9 cellular contexts compared by ENCODE assay signal in genomic region chr12:108858399-108859074, GRCh38. TPM values are rescaled to one million over a fixed set of nuclear protein-coding genes. Genes with fewer than 3 reads are reported as not detected.
DNase-seq lines count a peak whose midpoint lies in the region; ATAC-seq, FAIRE-seq and TF ChIP-seq lines count a peak whose summit lies in the region.
"Had no signal": no experiment of that assay in that cellular context is flagged by ENCODE, and none has a peak within 500 bp of the region (broad histone marks: within the 10 kb centered on the region; RNA-seq: fewer than 3 reads in every experiment).

No MANE protein-coding gene starts in this region.

- peaks cover 0 to 10% (median 0%) of the 10 kb centered on the region in 12 donors for H3K9me3 ChIP-seq in heart left ventricle
- no peaks in the 10 kb centered on the region; the same call in 1 of the 2 replicates for H3K9me3 ChIP-seq in K562 (replicated peaks; ENCODE audit: control insufficient read depth, insufficient read depth, low read depth, low read length)

- no peaks in the 10 kb centered on the region for H3K27me3 ChIP-seq in heart left ventricle
- H3K27me3 ChIP-seq in K562 (ENCODE audit: control insufficient read depth in 2 of 2, insufficient read depth in 2 of 2, low read length in 2 of 2): peaks cover 0 to 6% of the 10 kb centered on the region in 2 experiments; a peak in 1 of 5 replicates

- in situ Hi-C loops in K562 (cut with MboI): no loop called here

- TF ChIP-seq POLR2A in heart left ventricle (IDR thresholded peaks at IDR 0.05) (no peak), K562 (conservative IDR thresholded peaks at IDR 0.05) (no peak)

- H3K9ac ChIP-seq in K562 (ENCODE audit: insufficient read depth in 1 of 2, low read depth in 2 of 2, low read length in 2 of 2): peak overlapping the region in 1 of 2 experiments; percentile 83; a peak in 2 of 4 replicates

- peaks cover 38% of the 10 kb centered on the region for H3K4me1 Mint-ChIP-seq in mesothelial cell of epicardium

- POLR2A ChIA-PET in K562 (lab: Yijun Ruan, JAX): interaction anchor here (0.7 to 1.7 kb wide), 5 partner anchors 9 to 139 kb away, joined by 3 to 6 read pairs (median 3); no protein-coding TSS in a partner anchor

- H3K36me3 ChIP-seq in heart left ventricle: no peaks in the 10 kb centered on the region
- H3K36me3 ChIP-seq in K562 (ENCODE audit: control insufficient read depth, insufficient read depth, low read length): no peaks in the 10 kb centered on the region; the same call in 2 of the 3 replicates
- H3K36me3 ChIP-seq in urinary bladder (ENCODE audit: insufficient read depth): no peaks in the 10 kb centered on the region

- H3K27ac Mint-ChIP-seq in mesothelial cell of epicardium: peak overlapping the region; percentile 80

- no peak for FAIRE-seq in K562 (lab: Jason Lieb, UNC)
- FAIRE-seq: GM18507 had no signal

- no peak for ATAC-seq in heart left ventricle
- ATAC-seq in K562: no peak
- ATAC-seq in HG02610 (IDR thresholded peaks at IDR 0.05; ENCODE audit: unreplicated experiment): no peak
- ATAC-seq in HG03139 (IDR thresholded peaks at IDR 0.05; ENCODE audit: unreplicated experiment): no peak

- no peak for TF ChIP-seq RAD21 in K562 (CRISPR knock-in tag; conservative IDR thresholded peaks at IDR 0.05 in 1 of 2, IDR thresholded peaks at IDR 0.05 in 1 of 2)

- peak overlapping the region; percentile 47 to 94 (median 68) for H3K4me3 ChIP-seq in heart left ventricle
- H3K4me3 ChIP-seq in K562: no peak overlapping the region
- H3K4me3 ChIP-seq in urinary bladder (ENCODE audit: low read depth, low read length): peak overlapping the region; percentile 2

- peaks cover 2% of the 10 kb centered on the region for H3K27me3 Mint-ChIP-seq in mesothelial cell of epicardium (ENCODE audit: low read depth)

- WGBS in heart left ventricle, 4 donors: 18 to 22% (median 20%) methylated on average over 16 of the region's 16 CpGs
- 59% methylated on average over 16 of the region's 16 CpGs for WGBS in K562 (ENCODE audit: insufficient coverage, low coverage, missing lambda C conversion rate)
- 17% methylated on average over 16 of the region's 16 CpGs for WGBS in urinary bladder

- TF ChIP-seq EP300 in K562 (IDR thresholded peaks at IDR 0.05; ENCODE audit: low read length): no peak

- TF ChIP-seq CTCF in heart left ventricle (IDR thresholded peaks at IDR 0.05): no peak
- no peak for TF ChIP-seq CTCF in K562 (IDR thresholded peaks at IDR 0.05 in 2 of 3, conservative IDR thresholded peaks at IDR 0.05 in 1 of 3; ENCODE audit: insufficient read depth in 2 of 3, low read depth in 1 of 3, low read length in 3 of 3)
- no peak for TF ChIP-seq CTCF in mesothelial cell of epicardium (IDR thresholded peaks at IDR 0.05; ENCODE audit: unreplicated experiment)

- peak in 1 of 5 donors; percentile 34 for DNase-seq in heart left ventricle
- DNase-seq in cardiac septum (ENCODE audit: low spot score): no peak
- DNase-seq in K562 (ENCODE audit: extremely low read depth in 1 of 4, low spot score in 3 of 4): no peak
- DNase-seq in mesothelial cell of epicardium (ENCODE audit: low spot score in 2 of 2, unreplicated experiment in 2 of 2): no peak
- DNase-seq in dedifferentiated amniotic fluid mesenchymal stem cell (ENCODE audit: extremely low spot score): no peak

- H3K4me2 ChIP-seq in K562 (ENCODE audit: insufficient read depth, low read length): peak overlapping the region; percentile 69

- H3K4me1 ChIP-seq in heart left ventricle (peaks cover 11 to 70% (median 39%) of the 10 kb centered on the region in 12 donors), K562 (replicated peaks in 1 of 2; ENCODE audit: control insufficient read depth in 2 of 2, insufficient read depth in 2 of 2, low read length in 2 of 2) (peaks cover 30 to 44% of the 10 kb centered on the region in 2 experiments), urinary bladder (ENCODE audit: insufficient read depth) (no peaks in the 10 kb centered on the region)

- CTCF ChIA-PET in K562 (lab: Yijun Ruan, JAX; ENCODE audit: low intra/inter-chr PET ratio): no interaction called here

- intact Hi-C loops in heart left ventricle (cut with DNase I): loop anchor here in 9 of 10 donors (5.0 to 10.0 kb wide), 9 partner anchors 51 to 296 kb away; partner anchors contain the start of genes CORO1C (in 2 of the 9), ISCU (in 2 of the 9), SART3 (in 2 of the 9) and ALKBH2 (in 1 of the 9)
- intact Hi-C loops in cardiac septum (cut with DNase I): loop anchor here (5.0 to 10.0 kb wide), 5 partner anchors 36 to 296 kb away; partner anchors contain the start of genes ALKBH2, ISCU and SART3
- intact Hi-C loops in K562 (cut with micrococcal nuclease): loop anchor here (5.0 to 10.0 kb wide), 3 partner anchors 36 to 734 kb away; partner anchors contain the start of genes ISCU, SART3 and WSCD2

- peaks cover 8% of the 10 kb centered on the region for H3K36me3 Mint-ChIP-seq in mesothelial cell of epicardium

- 0 out of 2 replicates have a peak, but pooled peaks cover 13% of the 10 kb centered on the region for H4K20me1 ChIP-seq in K562 (replicated peaks; ENCODE audit: control insufficient read depth, insufficient read depth, low read length)

- peaks cover 4% of the 10 kb centered on the region for H3K9me3 Mint-ChIP-seq in mesothelial cell of epicardium

- H2AFZ ChIP-seq in K562 (ENCODE audit: low read depth, low read length): peak overlapping the region; percentile 54; the same call in 1 of the 2 replicates

- H3K27ac ChIP-seq in heart left ventricle (peak overlapping the region in 11 of 12 donors; percentile 32 to 97 (median 88)), K562 (ENCODE audit: extremely low read depth, low read depth, low read length) (no peak overlapping the region), urinary bladder (ENCODE audit: low read depth) (no peak overlapping the region)

- H3K4me3 Mint-ChIP-seq in mesothelial cell of epicardium: peak overlapping the region; percentile 83

- peaks cover 11% of the 10 kb centered on the region; the same call in 2 of the 3 replicates for H3K79me2 ChIP-seq in K562 (ENCODE audit: control insufficient read depth, insufficient read depth, low read length)

- no TSS peak for BruUV-seq in K562 (replicated peaks; lab: Mats Ljungman, UMichigan)

- H3K9me1 ChIP-seq in K562 (ENCODE audit: control insufficient read depth, insufficient read depth, low read length): no peaks in the 10 kb centered on the region

TF ChIP-seq in K562, 482 proteins besides CTCF, POLR2A, EP300 and RAD21:
- TF ChIP-seq MIER1 (IDR thresholded peaks at IDR 0.05; ENCODE audit: low read depth) (0 out of 2 replicates have a peak, but pooled peaks have one; percentile 4), TBP (optimal IDR thresholded peaks at IDR 0.05; ENCODE audit: low read depth, low read length) (no peak)
TF ChIP-seq in K562: peak in this region for 1.

RNA-seq across cellular contexts. Expression of gene SSH1, which starts 1.2 kb away (rescaled TPM):
- total RNA-seq in heart left ventricle (10 to 100 TPM; 20.2 to 45.8 (median 34.3) TPM), cardiac septum (50.6 TPM), K562 (2014; rRNA removed) (2.0 and 2.9 TPM in 2 replicates), K562 (2014; rRNA removed; fragmentation: Illumina TruSeq; extraction: Trizol) (2.3 and 2.5 TPM in 2 replicates), K562 (2015; rRNA removed; fragmentation: Illumina TruSeq; extraction: Trizol) (1.7 and 2.2 TPM in 2 replicates), K562 (2021) (5.5 and 6.5 TPM in 2 replicates), mesothelial cell of epicardium (36.1 to 38.4 TPM (median 37.7 TPM) in 3 replicates), urinary bladder (12.2 TPM)
- polyA plus RNA-seq in heart left ventricle (10 to 100 TPM in 1 of 2 donors, 1 to 10 TPM in 1; 7.8 to 15.2 TPM), K562 (2011; rRNA removed) (3.4 and 4.2 TPM in 2 replicates), K562 (2014; fragmentation: Illumina TruSeq; extraction: Trizol) (2.5 and 3.1 TPM in 2 replicates), K562 (2014; fragmentation: Nextera tagmentation; extraction: Ambion mirVana) (under 1 TPM; 0.41 to 0.45 TPM), K562 (2014; rRNA removed) (2.3 and 2.8 TPM in 2 replicates), urinary bladder (12.5 TPM)
- 12.8 and 19.4 TPM in 2 replicates for total RNA-seq in K562 (2011; cell fraction: chromatin; rRNA removed; ENCODE audit: low replicate concordance)
- total RNA-seq in K562 (2011; cell fraction: nucleolus; rRNA removed): 8.0 and 10.2 TPM in 2 replicates
- 7.7 and 9.5 TPM in 2 replicates for total RNA-seq in K562 (2011; cell fraction: nucleoplasm; rRNA removed)
- polyA plus RNA-seq in K562 (2011; cell fraction: cytosol; rRNA removed): 2.8 and 3.3 TPM in 2 replicates
- 4.0 and 4.1 TPM in 2 replicates for polyA plus RNA-seq in K562 (2011; cell fraction: nucleus; rRNA removed)
- 3.3 and 5.5 TPM in 2 replicates for polyA plus RNA-seq in K562 (2012)
- 4.5 and 5.0 TPM in 2 replicates for polyA minus RNA-seq in K562 (2011; rRNA and poly(A)+ RNA removed)
- polyA minus RNA-seq in K562 (2011; cell fraction: cytosol; rRNA and poly(A)+ RNA removed): 2.5 and 4.4 TPM in 2 replicates
- polyA minus RNA-seq in K562 (2011; cell fraction: nucleus; rRNA and poly(A)+ RNA removed): 4.7 and 5.2 TPM in 2 replicates

RNA-seq across cellular contexts. Expression of gene DAO, which starts 21.4 kb away (rescaled TPM):
- total RNA-seq in heart left ventricle (not detected), cardiac septum (not detected), K562 (2014; rRNA removed) (not detected in 2 replicates), K562 (2014; rRNA removed; fragmentation: Illumina TruSeq; extraction: Trizol) (not detected in 2 replicates), K562 (2015; rRNA removed; fragmentation: Illumina TruSeq; extraction: Trizol) (not detected in 2 replicates), K562 (2021) (not detected in 2 replicates), mesothelial cell of epicardium (not detected in 3 replicates), urinary bladder (not detected)
- polyA plus RNA-seq in heart left ventricle (not detected), K562 (2011; rRNA removed) (not detected in 2 replicates), K562 (2014; fragmentation: Illumina TruSeq; extraction: Trizol) (not detected in 2 replicates), K562 (2014; fragmentation: Nextera tagmentation; extraction: Ambion mirVana) (not detected), K562 (2014; rRNA removed) (not detected in 2 replicates), urinary bladder (not detected)
- not detected in 2 replicates for total RNA-seq in K562 (2011; cell fraction: chromatin; rRNA removed; ENCODE audit: low replicate concordance)
- not detected in 2 replicates for total RNA-seq in K562 (2011; cell fraction: nucleolus; rRNA removed)
- not detected in 2 replicates for total RNA-seq in K562 (2011; cell fraction: nucleoplasm; rRNA removed)
- not detected in 2 replicates for polyA plus RNA-seq in K562 (2011; cell fraction: cytosol; rRNA removed)
- polyA plus RNA-seq in K562 (2011; cell fraction: nucleus; rRNA removed): not detected in 2 replicates
- not detected in 2 replicates for polyA plus RNA-seq in K562 (2012)
- polyA minus RNA-seq in K562 (2011; rRNA and poly(A)+ RNA removed): not detected in 2 replicates
- polyA minus RNA-seq in K562 (2011; cell fraction: cytosol; rRNA and poly(A)+ RNA removed): not detected in 2 replicates
- not detected in 2 replicates for polyA minus RNA-seq in K562 (2011; cell fraction: nucleus; rRNA and poly(A)+ RNA removed)

Comparison
In these comparisons a context has a peak if more than half of its experiments do, and no peak if none do; other contexts are left out.
1. H3K27ac ChIP-seq: peak in heart left ventricle (11 of 12); none in K562 (single experiment) and urinary bladder (single experiment).